Comparison of ENCODE assay signal across 8 cellular contexts in genomic region chr14:58298477-58298879, GRCh38. TPM values are rescaled to one million over a fixed set of nuclear protein-coding genes. Genes with fewer than 3 reads are reported as not detected.
A peak's percentile ranks its signal among the peaks of the same experiment; 100 is the strongest.
DNase-seq lines count a peak whose midpoint lies in the region; ATAC-seq and TF ChIP-seq lines count a peak whose summit lies in the region.

ARID4A (plus strand) TSS chr14:58298555; CDS start chr14:58299855, 1,300 bp downstream.

- H2AK5ac ChIP-seq in mesenchymal stem cell (ENCODE audit: low read length, severe bottlenecking) = no peak within 1 kb of the TSS

- no peaks in the 10 kb centered on the region for H3K27me3 ChIP-seq in mesenchymal stem cell (ENCODE audit: control insufficient read depth in 1 of 2, insufficient read depth in 1 of 2, low read length in 2 of 2)

- H3K9me3 ChIP-seq in mesenchymal stem cell (ENCODE audit: control insufficient read depth, low read length) = no peaks in the 10 kb centered on the region

- peaks cover 20 to 36% of the 10 kb centered on the region in 2 experiments for H3K36me3 ChIP-seq in mesenchymal stem cell (ENCODE audit: control insufficient read depth in 1 of 2, insufficient read depth in 2 of 2, low read depth in 1 of 2, low read length in 2 of 2)

- peak within 1 kb of the TSS; percentile 88 to 94 for H3K18ac ChIP-seq in mesenchymal stem cell (ENCODE audit: low read depth in 1 of 2, low read length in 2 of 2)

- peak within 1 kb of the TSS; percentile 97 for H4K8ac ChIP-seq in mesenchymal stem cell (ENCODE audit: low read length)

- H3K27ac ChIP-seq in mesenchymal stem cell (ENCODE audit: low read length, poor library complexity, severe bottlenecking) = peak within 1 kb of the TSS; percentile 98

- H3K79me1 ChIP-seq in mesenchymal stem cell (replicated peaks; ENCODE audit: low read length, poor library complexity, severe bottlenecking) = peaks cover 2% of the 10 kb centered on the region

- peak within 1 kb of the TSS; percentile 91 for H2AFZ ChIP-seq in mesenchymal stem cell (ENCODE audit: low read depth, low read length)

- H2BK120ac ChIP-seq in mesenchymal stem cell (ENCODE audit: low read depth, low read length) = peak within 1 kb of the TSS; percentile 65

- H3K4me2 ChIP-seq in mesenchymal stem cell (ENCODE audit: low read length, poor library complexity, severe bottlenecking) = peak within 1 kb of the TSS; percentile 66

- intact Hi-C loops in T-helper 2 cell treated with Interferon-gamma antibody and Interleukin-4, amounts not matched to agents 100 ng/mL and 5 ng/mL, for 36 hours (cut with micrococcal nuclease) = loop anchor here (1.0 to 5.0 kb wide), 6 partner anchors 17 to 1184 kb away; partner anchors contain the start of genes JKAMP, KIAA0586, L3HYPDH and PSMA3

- ATAC-seq in HG02623 (IDR thresholded peaks at IDR 0.05; ENCODE audit: unreplicated experiment) = no peak

- H4K91ac ChIP-seq in mesenchymal stem cell (ENCODE audit: low read length) = peak within 1 kb of the TSS; percentile 97

- peak within 1 kb of the TSS; percentile 63 for H2BK15ac ChIP-seq in mesenchymal stem cell (ENCODE audit: low read depth, poor library complexity, severe bottlenecking)

- peak within 1 kb of the TSS; percentile 55 to 81 for H3K4ac ChIP-seq in mesenchymal stem cell (ENCODE audit: low read depth in 1 of 2, low read length in 2 of 2)

- H3K23ac ChIP-seq in mesenchymal stem cell (ENCODE audit: low read length in 2 of 2) = peak within 1 kb of the TSS in 1 of 2 experiments; percentile 100

- H3K4me3 ChIP-seq in GM12865 (ENCODE audit: low read depth, low read length) = peak within 1 kb of the TSS; percentile 72
- peak within 1 kb of the TSS; percentile 94 to 96 for H3K4me3 ChIP-seq in mesenchymal stem cell (ENCODE audit: insufficient read depth in 1 of 2, low read depth in 1 of 2, low read length in 2 of 2)

- DNase-seq in GM12865 (ENCODE audit: low read depth) = no peak
- no peak for DNase-seq in cerebellum (ENCODE audit: low spot score)
- no peak for DNase-seq in mesenchymal stem cell
- peak; percentile 43 for DNase-seq in stimulated activated CD8-positive, alpha-beta memory T cell treated with anti-CD3 and anti-CD28 coated beads, Interleukin-15, amount 100 ng/mL, for 24 hours (ENCODE audit: low read depth)
- DNase-seq in globus pallidus (ENCODE audit: low spot score) = no peak
- no peak for DNase-seq in GM20000 (ENCODE audit: low spot score)

- peak within 1 kb of the TSS; percentile 80 for H2BK5ac ChIP-seq in mesenchymal stem cell (ENCODE audit: low read depth, low read length, poor library complexity, severe bottlenecking)

- TF ChIP-seq CTCF in GM12865 (IDR thresholded peaks at IDR 0.05; ENCODE audit: insufficient read depth, low read depth, low read length, missing control alignments) = no peak
- no peak for TF ChIP-seq CTCF in GM20000 (IDR thresholded peaks at IDR 0.05; ENCODE audit: extremely low read depth, missing control alignments)

- H3K14ac ChIP-seq in mesenchymal stem cell (ENCODE audit: low read length in 2 of 2) = peak within 1 kb of the TSS in 1 of 2 experiments; percentile 96

- no peaks in the 10 kb centered on the region for H3K4me1 ChIP-seq in mesenchymal stem cell (ENCODE audit: control insufficient read depth, insufficient read depth, low read depth, low read length)

- peak within 1 kb of the TSS; percentile 99 for H3K9ac ChIP-seq in mesenchymal stem cell (ENCODE audit: low read length)

- peak within 1 kb of the TSS in 1 of 2 experiments; percentile 90 for H2BK12ac ChIP-seq in mesenchymal stem cell (ENCODE audit: low read length in 2 of 2)

- 0% methylated on average over 24 of the region's 25 CpGs for WGBS in mesenchymal stem cell

RNA-seq across cellular contexts. Expression of gene ARID4A, which starts in this region (rescaled TPM):
- 27.3 and 27.4 TPM in 2 replicates for total RNA-seq in T-helper 2 cell treated with Interferon-gamma antibody and Interleukin-4, amounts not matched to agents 100 ng/mL and 5 ng/mL, for 36 hours
- total RNA-seq in cerebellum = 55.8 TPM
- polyA plus RNA-seq in mesenchymal stem cell (2013, experiment 1 of 2) = 19.1 TPM
- 17.8 TPM for polyA plus RNA-seq in mesenchymal stem cell (2013, experiment 2 of 2)
